19 cellular contexts compared by ENCODE assay signal in genomic region chr2:134537702-134538101, GRCh38.
DNase-seq lines count a peak whose midpoint lies in the region; ATAC-seq and TF ChIP-seq lines count a peak whose summit lies in the region.
"Had no signal": no experiment of that assay in that cellular context is flagged by ENCODE, and none has a peak within 500 bp of the region (broad histone marks: within the 10 kb centered on the region; RNA-seq: fewer than 3 reads in every experiment).

No MANE protein-coding gene starts in this region.

- no peaks in the 10 kb centered on the region for H3K9me3 ChIP-seq in ovary
- H3K9me3 ChIP-seq: BLaER1, HAP-1 had no signal

- H3K4me1 Mint-ChIP-seq in mesothelial cell of epicardium = no peaks in the 10 kb centered on the region
- H3K4me1 Mint-ChIP-seq: CD14-positive monocyte; CD4-positive, alpha-beta memory T cell had no signal

- H3K4me3 ChIP-seq in H7 (ENCODE audit: insufficient read depth, low read depth, low read length) (no peak overlapping the region), ovary (no peak overlapping the region)
- H3K4me3 ChIP-seq: BLaER1, GM12878, HAP-1 had no signal

- no peaks in the 10 kb centered on the region for H3K9me3 Mint-ChIP-seq in mesothelial cell of epicardium
- H3K9me3 Mint-ChIP-seq: CD14-positive monocyte; CD4-positive, alpha-beta memory T cell had no signal

- intact Hi-C loops in Right ventricle myocardium inferior (cut with DNase I) = no loop called here
- intact Hi-C loops in cardiac septum (cut with DNase I) = no loop called here
- intact Hi-C loops in Right ventricle myocardium superior (cut with DNase I) = no loop called here
- intact Hi-C loops in left ventricle myocardium superior (cut with micrococcal nuclease) = no loop called here
- intact Hi-C loops in ovary (cut with DNase I) = no loop called here

- H3K36me3 Mint-ChIP-seq in mesothelial cell of epicardium = no peaks in the 10 kb centered on the region
- H3K36me3 Mint-ChIP-seq: CD14-positive monocyte; CD4-positive, alpha-beta memory T cell had no signal

- TF ChIP-seq POLR2A in ovary (IDR thresholded peaks at IDR 0.05) = no peak

- WGBS in ovary, 3 donors = 63 to 80% (median 63%) methylated on average over 4 of the region's 4 CpGs

- no peak overlapping the region for H3K27ac ChIP-seq in ovary
- H3K27ac ChIP-seq: 22Rv1, BLaER1, HL-60 had no signal

- TF ChIP-seq CTCF in mesothelial cell of epicardium (IDR thresholded peaks at IDR 0.05; ENCODE audit: unreplicated experiment) (peak; percentile 16), ovary (IDR thresholded peaks at IDR 0.05) (no peak)

- H3K36me3 ChIP-seq in H7 (replicated peaks; ENCODE audit: control insufficient read depth, insufficient read depth, low read length) (no peaks in the 10 kb centered on the region), ovary (no peaks in the 10 kb centered on the region)
- H3K36me3 ChIP-seq: BLaER1, HAP-1 had no signal

- H3K4me3 Mint-ChIP-seq in mesothelial cell of epicardium = no peak overlapping the region
- H3K4me3 Mint-ChIP-seq: CD14-positive monocyte; CD4-positive, alpha-beta memory T cell had no signal

- H3K27me3 ChIP-seq in H7 (ENCODE audit: control insufficient read depth, insufficient read depth, low read length) = no peaks in the 10 kb centered on the region
- H3K27me3 ChIP-seq in ovary = no peaks in the 10 kb centered on the region
- H3K27me3 ChIP-seq: BLaER1 had no signal

- H3K27me3 Mint-ChIP-seq in mesothelial cell of epicardium (ENCODE audit: low read depth) = peaks cover under 1% of the 10 kb centered on the region
- H3K27me3 Mint-ChIP-seq: CD4-positive, alpha-beta memory T cell had no signal

- ATAC-seq in Right ventricle myocardium inferior = peak; percentile 80
- peak; percentile 74 for ATAC-seq in Right ventricle myocardium superior (ENCODE audit: poor library complexity)
- ATAC-seq in left ventricle myocardium superior = peak; percentile 87
- ATAC-seq: GM12878 had no signal

- no peaks in the 10 kb centered on the region for H3K4me1 ChIP-seq in ovary (ENCODE audit: insufficient read depth)
- H3K4me1 ChIP-seq: BLaER1, HAP-1 had no signal

- TF ChIP-seq EP300 in ovary (IDR thresholded peaks at IDR 0.05) = no peak

- DNase-seq in Right ventricle myocardium inferior (ENCODE audit: missing footprints) (no peak), cardiac septum (ENCODE audit: low spot score) (no peak), Right ventricle myocardium superior (no peak), left ventricle myocardium superior (no peak), mesothelial cell of epicardium (ENCODE audit: low spot score in 2 of 2, unreplicated experiment in 2 of 2) (no peak), NCI-H1417 treated with DMSO at 0.1 percent for 48 hours (lab: John Stamatoyannopoulos, UW) (no peak), H7 (no peak), ovary (no peak)
- DNase-seq: CD4-positive, alpha-beta memory T cell; DMS79 treated with DMSO at 0.1 percent for 48 hours; GF-D8; GOT3; IMR-90 had no signal

- no peak overlapping the region for H3K27ac Mint-ChIP-seq in mesothelial cell of epicardium
- H3K27ac Mint-ChIP-seq: CD4-positive, alpha-beta memory T cell had no signal
